10 cellular contexts compared by ENCODE assay signal in genomic region chr19:49338023-49338677, GRCh38. TPM values are rescaled to one million over a fixed set of nuclear protein-coding genes. Genes with fewer than 3 reads are reported as not detected.
A peak's percentile ranks its signal among the peaks of the same experiment; 100 is the strongest.
DNase-seq lines count a peak whose midpoint lies in the region; ATAC-seq and TF ChIP-seq lines count a peak whose summit lies in the region.
"Had no signal": no experiment of that assay in that cellular context is flagged by ENCODE, and none has a peak within 500 bp of the region (broad histone marks: within the 10 kb centered on the region; RNA-seq: fewer than 3 reads in every experiment).

No MANE protein-coding gene starts in this region.

- peaks cover 8% of the 10 kb centered on the region for H3K27me3 Mint-ChIP-seq in brain
- no peaks in the 10 kb centered on the region for H3K27me3 Mint-ChIP-seq in memory B cell

- H3K9me3 ChIP-seq in testis = no peaks in the 10 kb centered on the region
- H3K9me3 ChIP-seq in mucosa of descending colon = no peaks in the 10 kb centered on the region

- intact Hi-C loops in testis (cut with DNase I; ENCODE audit: low total_unique reads) = no loop called here
- intact Hi-C loops in mucosa of descending colon (cut with DNase I, micrococcal nuclease) = no loop called here

- peaks cover 21% of the 10 kb centered on the region for H3K4me1 Mint-ChIP-seq in brain
- peaks cover 65% of the 10 kb centered on the region for H3K4me1 Mint-ChIP-seq in memory B cell

- H3K4me3 ChIP-seq in testis (peak overlapping the region in 1 of 2 donors; percentile 45), mucosa of descending colon (no peak overlapping the region)

- H3K27ac Mint-ChIP-seq in brain (peak overlapping the region in 2 of 5 experiments; percentile 53 to 62), memory B cell (peak overlapping the region; percentile 98)

- no peak overlapping the region for H3K27ac ChIP-seq in testis

- TF ChIP-seq CTCF in brain (conservative IDR thresholded peaks at IDR 0.05) (no peak), testis (IDR thresholded peaks at IDR 0.05) (no peak), mucosa of descending colon (IDR thresholded peaks at IDR 0.05) (no peak)

- no peaks in the 10 kb centered on the region for H3K27me3 ChIP-seq in testis

- H3K36me3 Mint-ChIP-seq in brain (peaks cover 19% of the 10 kb centered on the region), memory B cell (peaks cover 46% of the 10 kb centered on the region)

- WGBS in testis, 2 donors = 42% methylated on average over 31 to 34 of the region's 34 CpGs

- H3K36me3 ChIP-seq in testis (ENCODE audit: low read depth, missing control alignments) (no peaks in the 10 kb centered on the region), mucosa of descending colon (ENCODE audit: low read depth) (no peaks in the 10 kb centered on the region)

- peak overlapping the region in 4 of 5 experiments; percentile 49 to 77 (median 74) for H3K4me3 Mint-ChIP-seq in brain
- H3K4me3 Mint-ChIP-seq in memory B cell = peak overlapping the region; percentile 96

- H3K9me3 Mint-ChIP-seq in brain (no peaks in the 10 kb centered on the region), memory B cell (peaks cover 5% of the 10 kb centered on the region)

- ATAC-seq in memory B cell (ENCODE audit: low read depth) = no peak
- ATAC-seq in GM21381 (IDR thresholded peaks at IDR 0.05; ENCODE audit: unreplicated experiment) = no peak
- no peak for ATAC-seq in GM18511 (IDR thresholded peaks at IDR 0.05; ENCODE audit: unreplicated experiment)
- ATAC-seq in mucosa of descending colon = no peak

- H3K4me1 ChIP-seq in testis (peaks cover 8% of the 10 kb centered on the region), mucosa of descending colon (ENCODE audit: low read depth) (peaks cover 19% of the 10 kb centered on the region)

- no peak for TF ChIP-seq POLR2A in testis (IDR thresholded peaks at IDR 0.05)

- peak; percentile 48 for DNase-seq in activated CD8-positive, alpha-beta memory T cell treated with anti-CD3 and anti-CD28 coated beads, Interleukin-2, amount 50 U/mL, for 48 hours
- DNase-seq in activated CD8-positive, alpha-beta memory T cell treated with anti-CD3 and anti-CD28 coated beads, Interleukin-2, amount 50 U/mL, for 4 hours = no peak
- no peak for DNase-seq in memory B cell (ENCODE audit: low spot score in 2 of 2)
- peak; percentile 12 for DNase-seq in testis
- DNase-seq in mucosa of descending colon = no peak
- DNase-seq: NCI-H2081 treated with DMSO at 0.1 percent for 48 hours had no signal

RNA-seq across cellular contexts. Expression of gene CD37, which starts 2.9 kb away (rescaled TPM):
- polyA plus RNA-seq in brain (ENCODE audit: insufficient read depth, low read depth, low replicate concordance) = 8.2 TPM
- 10 to 100 TPM; 12.6 to 16.2 TPM for total RNA-seq in testis
- 23.2 TPM for polyA plus RNA-seq in testis (ENCODE audit: insufficient read depth, low read depth, low replicate concordance)
- 10 to 100 TPM in 2 of 3 donors, 1 to 10 TPM in 1; 5.6 to 11.2 (median 10.1) TPM for total RNA-seq in mucosa of descending colon

RNA-seq across cellular contexts. Expression of gene SLC6A16, which starts 13.2 kb away (rescaled TPM):
- polyA plus RNA-seq in brain (ENCODE audit: insufficient read depth, low read depth, low replicate concordance) = 1.7 TPM
- total RNA-seq in testis = 10 to 100 TPM; 47.0 to 51.9 TPM
- 311 TPM for polyA plus RNA-seq in testis (ENCODE audit: insufficient read depth, low read depth, low replicate concordance)
- total RNA-seq in mucosa of descending colon = 1 to 10 TPM in 1 of 3 donors, under 1 TPM in 2; 0.36 to 3.7 (median 0.52) TPM

RNA-seq across cellular contexts. Expression of gene TEAD2, which starts 24.1 kb away (rescaled TPM):
- polyA plus RNA-seq in brain (ENCODE audit: insufficient read depth, low read depth, low replicate concordance) (42.5 TPM), testis (ENCODE audit: insufficient read depth, low read depth, low replicate concordance) (29.6 TPM)
- total RNA-seq in testis (10 to 100 TPM; 12.6 to 20.8 TPM), mucosa of descending colon (10 to 100 TPM in 2 of 3 donors, 1 to 10 TPM in 1; 9.8 to 64.0 (median 21.8) TPM)

RNA-seq across cellular contexts. Expression of gene DKKL1, which starts 25.5 kb away (rescaled TPM):
- polyA plus RNA-seq in brain (ENCODE audit: insufficient read depth, low read depth, low replicate concordance) = 4.0 TPM
- 100 to 1,000 TPM; 145 to 190 TPM for total RNA-seq in testis
- polyA plus RNA-seq in testis (ENCODE audit: insufficient read depth, low read depth, low replicate concordance) = 487 TPM
- under 1 TPM in 1 of 3 donors, not detected in 2; 0.44 TPM for total RNA-seq in mucosa of descending colon
- total RNA-seq: mononuclear cell had no signal

RNA-seq across cellular contexts. Expression of gene KASH5, which starts 49.9 kb away (rescaled TPM):
- not detected for polyA plus RNA-seq in brain (ENCODE audit: insufficient read depth, low read depth, low replicate concordance)
- total RNA-seq in testis = 100 to 1,000 TPM in 1 of 2 donors, 10 to 100 TPM in 1; 72.8 to 102 TPM
- polyA plus RNA-seq in testis (ENCODE audit: insufficient read depth, low read depth, low replicate concordance) = 121 TPM
- not detected for total RNA-seq in mucosa of descending colon
- total RNA-seq: mononuclear cell had no signal

Comparison
In these comparisons a context has a peak if more than half of its experiments do, and no peak if none do; other contexts are left out.
1. DNase-seq: peak in activated CD8-positive, alpha-beta memory T cell treated with anti-CD3 and anti-CD28 coated beads, Interleukin-2, amount 50 U/mL, for 48 hours (single experiment) and testis (single experiment); none in activated CD8-positive, alpha-beta memory T cell treated with anti-CD3 and anti-CD28 coated beads, Interleukin-2, amount 50 U/mL, for 4 hours (single experiment), memory B cell (0 of 2) and mucosa of descending colon (0 of 3).
2. RNA of gene SLC6A16, which starts 13.2 kb away (total RNA-seq): 47.0 to 51.9 TPM in testis; 0.36 to 3.7 TPM in mucosa of descending colon; every median in the first group is over 10 times any median in the second.